2 cellular contexts compared by ENCODE assay signal in genomic region chr7:102404005-102404861, GRCh38.
A peak's percentile ranks its signal among the peaks of the same experiment; 100 is the strongest.
TF ChIP-seq lines count a peak whose summit lies in the region.

No MANE protein-coding gene starts in this region.

TF ChIP-seq in A549, 52 proteins besides CTCF, POLR2A, EP300 and RAD21 (continued from another document):
- TF ChIP-seq ESRRA (IDR thresholded peaks at IDR 0.05; ENCODE audit: borderline replicate concordance, low read length) (no peak), EHMT2 (IDR thresholded peaks at IDR 0.05; ENCODE audit: low read depth) (no peak), ELK1 (IDR thresholded peaks at IDR 0.05; ENCODE audit: low read depth, low read length) (no peak), REST (IDR thresholded peaks at IDR 0.05) (no peak), SREBF2 (IDR thresholded peaks at IDR 0.05) (no peak), RARB (CRISPR knock-in tag; IDR thresholded peaks at IDR 0.05) (no peak), FOXS1 (CRISPR knock-in tag; IDR thresholded peaks at IDR 0.05) (no peak), CBX2 (IDR thresholded peaks at IDR 0.05; ENCODE audit: borderline replicate concordance, low read depth) (no peak), NFE2L2 (conservative IDR thresholded peaks at IDR 0.05; ENCODE audit: low read length) (no peak), ZFP36 (IDR thresholded peaks at IDR 0.05; ENCODE audit: borderline replicate concordance, partially characterized antibody) (no peak), RNF2 (IDR thresholded peaks at IDR 0.05; ENCODE audit: borderline replicate concordance, low read depth) (no peak), ATOH8 (CRISPR knock-in tag; IDR thresholded peaks at IDR 0.05; ENCODE audit: low read depth) (no peak), NR3C1 (IDR thresholded peaks at IDR 0.05) (no peak), CHD4 (IDR thresholded peaks at IDR 0.05; ENCODE audit: borderline replicate concordance) (no peak), ZC3H11A (IDR thresholded peaks at IDR 0.05) (no peak), EHF (CRISPR knock-in tag; IDR thresholded peaks at IDR 0.05) (no peak)
TF ChIP-seq in A549: peak in this region for 0.

TF ChIP-seq in HEK293, 187 proteins besides CTCF, POLR2A, EP300 and RAD21 (continued from another document):
- TF ChIP-seq ZNF449 (tag by site-specific recombination; IDR thresholded peaks at IDR 0.05), result peak; percentile 82
- TF ChIP-seq ZNF785 (tag by site-specific recombination; IDR thresholded peaks at IDR 0.05), result no peak
- no peak for TF ChIP-seq ZIC2 (tag by site-specific recombination; IDR thresholded peaks at IDR 0.05)
- TF ChIP-seq REST (tag by site-specific recombination; IDR thresholded peaks at IDR 0.05), result no peak
- TF ChIP-seq ZNF654 (tag by site-specific recombination; IDR thresholded peaks at IDR 0.05; ENCODE audit: low read depth), result peak; percentile 32; the same call in 1 of the 2 replicates
